Comparison of ENCODE assay signal across 25 cellular contexts in genomic region chr20:7971536-7972285, GRCh38. TPM values are rescaled to one million over a fixed set of nuclear protein-coding genes. Genes with fewer than 3 reads are reported as not detected.
"Had no signal": no experiment of that assay in that cellular context is flagged by ENCODE, and none has a peak within 500 bp of the region (broad histone marks: within the 10 kb centered on the region; RNA-seq: fewer than 3 reads in every experiment).

No MANE protein-coding gene starts in this region.

- H3K4me3 Mint-ChIP-seq: activated CD8-positive, alpha-beta T cell treated with anti-CD3 and anti-CD28 coated beads, Interleukin-2, amount 10 ng/mL, durations not matched to agents 7 days and 5 days; activated naive CD8-positive, alpha-beta T cell treated with anti-CD3 and anti-CD28 coated beads, Interleukin-2, amount 50 U/mL, for 24 hours; activated T-helper 1 cell treated with anti-CD3 and anti-CD28 coated beads, Interleukin-12 subunit alpha, Interleukin-12 subunit beta, Interleukin-2, Interleukin-4 antibody, amounts not matched to agents 30 ng/mL and 10 ng/mL and 1 ng/mL, durations not matched to agents 14 hours and 24 hours and 36 hours; brain; immature natural killer cell; nephron progenitor cell; stimulated activated naive CD8-positive, alpha-beta T cell treated with anti-CD3 and anti-CD28 coated beads, Interleukin-15, amount 100 ng/mL, for 72 hours had no signal

- H3K27ac ChIP-seq: heart right ventricle, lower lobe of right lung, parathyroid adenoma, suprapubic skin, tibial nerve, VCaP had no signal

- H3K4me1 Mint-ChIP-seq: activated naive CD8-positive, alpha-beta T cell treated with anti-CD3 and anti-CD28 coated beads, Interleukin-2, amount 50 U/mL, for 24 hours; brain; immature natural killer cell; nephron progenitor cell; stimulated activated naive CD8-positive, alpha-beta T cell treated with anti-CD3 and anti-CD28 coated beads, Interleukin-15, amount 100 ng/mL, for 72 hours had no signal

- H3K4me3 ChIP-seq: heart right ventricle, lower lobe of right lung, mucosa of descending colon, suprapubic skin, tibial nerve had no signal

- H3K9me3 ChIP-seq: heart right ventricle, lower lobe of right lung, mucosa of descending colon, suprapubic skin, tibial nerve had no signal

- H3K36me3 Mint-ChIP-seq: brain had no signal

- DNase-seq: activated CD4-positive, alpha-beta T cell treated with anti-CD3 and anti-CD28 coated beads, Interleukin-2, amount 50 U/mL, for 1 hour; activated CD8-positive, alpha-beta T cell treated with anti-CD3 and anti-CD28 coated beads, Interleukin-2, amount 10 ng/mL, durations not matched to agents 7 days and 5 days; activated gamma-delta T cell; activated naive CD4-positive, alpha-beta T cell treated with anti-CD3 and anti-CD28 coated beads, Interleukin-2, amount 50 U/mL, for 16 hours; activated naive CD8-positive, alpha-beta T cell treated with anti-CD3 and anti-CD28 coated beads, Interleukin-2, amount 50 U/mL, for 24 hours; effector memory CD4-positive, alpha-beta T cell; heart right ventricle; immature natural killer cell; lower lobe of right lung; mesendoderm; mucosa of descending colon; nephron progenitor cell; right cardiac atrium; stimulated activated CD4-positive, alpha-beta T cell treated with anti-CD3 and anti-CD28 coated beads, Interleukin-12 subunit alpha, Interleukin-12 subunit beta, amount 100 ng/mL, for 4 hours; stimulated activated naive CD8-positive, alpha-beta T cell treated with anti-CD3 and anti-CD28 coated beads, Interleukin-15, amount 100 ng/mL, for 72 hours had no signal

- H3K4me1 ChIP-seq: heart right ventricle, lower lobe of right lung, parathyroid adenoma, suprapubic skin, tibial nerve had no signal

- H3K27me3 Mint-ChIP-seq: stimulated activated naive CD8-positive, alpha-beta T cell treated with anti-CD3 and anti-CD28 coated beads, Interleukin-15, amount 100 ng/mL, for 72 hours had no signal

- H3K9me3 Mint-ChIP-seq: activated naive CD8-positive, alpha-beta T cell treated with anti-CD3 and anti-CD28 coated beads, Interleukin-2, amount 50 U/mL, for 24 hours; activated T-helper 1 cell treated with anti-CD3 and anti-CD28 coated beads, Interleukin-12 subunit alpha, Interleukin-12 subunit beta, Interleukin-2, Interleukin-4 antibody, amounts not matched to agents 30 ng/mL and 10 ng/mL and 1 ng/mL, durations not matched to agents 14 hours and 24 hours and 36 hours; brain; immature natural killer cell; nephron progenitor cell; stimulated activated naive CD8-positive, alpha-beta T cell treated with anti-CD3 and anti-CD28 coated beads, Interleukin-15, amount 100 ng/mL, for 72 hours had no signal

- H3K27me3 ChIP-seq: suprapubic skin, tibial nerve had no signal

- H3K36me3 ChIP-seq: lower lobe of right lung, suprapubic skin, tibial nerve had no signal

- H3K27ac Mint-ChIP-seq: activated CD8-positive, alpha-beta T cell treated with anti-CD3 and anti-CD28 coated beads, Interleukin-2, amount 10 ng/mL, durations not matched to agents 7 days and 5 days; activated naive CD8-positive, alpha-beta T cell treated with anti-CD3 and anti-CD28 coated beads, Interleukin-2, amount 50 U/mL, for 24 hours; activated T-helper 1 cell treated with anti-CD3 and anti-CD28 coated beads, Interleukin-12 subunit alpha, Interleukin-12 subunit beta, Interleukin-2, Interleukin-4 antibody, amounts not matched to agents 30 ng/mL and 10 ng/mL and 1 ng/mL, durations not matched to agents 14 hours and 24 hours and 36 hours; brain; immature natural killer cell; nephron progenitor cell; stimulated activated naive CD8-positive, alpha-beta T cell treated with anti-CD3 and anti-CD28 coated beads, Interleukin-15, amount 100 ng/mL, for 72 hours had no signal

RNA-seq across cellular contexts. Expression of gene HAO1, which starts 31.5 kb away (rescaled TPM):
- total RNA-seq: activated CD8-positive, alpha-beta T cell treated with anti-CD3 and anti-CD28 coated beads, Interleukin-2, amount 10 ng/mL, durations not matched to agents 7 days and 5 days; activated T-helper 1 cell treated with anti-CD3 and anti-CD28 coated beads, Interleukin-12 subunit alpha, Interleukin-12 subunit beta, Interleukin-2, Interleukin-4 antibody, amounts not matched to agents 30 ng/mL and 10 ng/mL and 1 ng/mL, durations not matched to agents 14 hours and 24 hours and 36 hours; cardiac septum; dermis microvascular lymphatic vessel endothelial cell; heart right ventricle; kidney epithelial cell; lower lobe of right lung; mucosa of descending colon; right cardiac atrium; T-helper 2 cell treated with Interferon-gamma antibody and Interleukin-4, amounts not matched to agents 100 ng/mL and 5 ng/mL, for 36 hours; tibial nerve had no signal
